20 cellular contexts compared by ENCODE assay signal in the genomic region with DNA sequence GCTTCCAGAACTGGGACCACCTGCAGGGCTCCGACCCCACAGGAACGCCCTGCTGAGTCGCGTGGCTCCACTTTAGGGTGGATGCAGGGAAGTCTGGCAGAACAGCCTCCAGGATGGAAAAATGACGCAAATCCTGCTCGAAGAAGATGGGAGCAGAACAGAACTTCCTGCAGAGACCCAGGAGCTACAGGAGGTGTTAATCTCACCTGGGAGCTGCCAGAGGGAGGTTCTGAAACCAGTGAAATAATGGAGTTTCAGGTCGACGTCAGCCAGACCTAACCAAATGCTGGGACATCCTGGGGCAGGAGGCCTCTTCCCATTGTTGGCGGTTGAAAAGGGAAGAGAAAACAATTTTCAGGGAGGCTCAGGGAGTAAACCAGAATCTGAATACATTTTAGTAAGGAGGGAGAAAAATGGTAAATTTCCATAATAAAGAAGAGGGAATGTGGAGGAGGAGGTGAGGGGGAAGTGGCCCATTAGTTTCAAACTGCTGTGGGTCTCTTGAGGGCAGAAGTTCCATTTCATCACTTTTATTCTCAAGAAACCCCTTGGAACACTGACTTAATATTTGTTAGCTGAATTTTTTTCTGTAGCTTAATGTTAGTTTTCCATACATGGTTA.
DNase-seq lines count a peak whose midpoint lies in the region; TF ChIP-seq lines count a peak whose summit lies in the region.
"Had no signal": no experiment of that assay in that cellular context is flagged by ENCODE, and none has a peak within 500 bp of the region (broad histone marks: within the 10 kb centered on the region; RNA-seq: fewer than 3 reads in every experiment).

No MANE protein-coding gene starts in this region.

- peak overlapping the region; percentile 26 for H3K4me3 Mint-ChIP-seq in neural progenitor cell

- H3K4me1 Mint-ChIP-seq in neural progenitor cell: peaks cover 24% of the 10 kb centered on the region
- H3K4me1 Mint-ChIP-seq: CD4-positive, alpha-beta memory T cell had no signal

- no peak for TF ChIP-seq POLR2A in adrenal gland (IDR thresholded peaks at IDR 0.05)

- 48 to 56% (median 51%) methylated on average over 9 of the region's 9 CpGs for WGBS in adrenal gland, 4 donors

- intact Hi-C loops in adrenal gland (cut with DNase I): no loop called here

- no peaks in the 10 kb centered on the region for H3K79me2 ChIP-seq in neural progenitor cell (ENCODE audit: low read depth)

- peak overlapping the region; percentile 13 for H3K4me2 ChIP-seq in neural progenitor cell

- no peak overlapping the region for H3K27ac ChIP-seq in neural progenitor cell
- H3K27ac ChIP-seq in adrenal gland: no peak overlapping the region

- no peak overlapping the region for H3K4me3 ChIP-seq in NT2/D1 (ENCODE audit: insufficient read length, low read depth)
- no peak overlapping the region for H3K4me3 ChIP-seq in neural progenitor cell
- H3K4me3 ChIP-seq in adrenal gland: no peak overlapping the region
- H3K4me3 ChIP-seq: BLaER1 treated with 17β-estradiol and CSF1 and Interleukin-3, amounts not matched to agents 10 nM and 100 nM had no signal

- H3K36me3 Mint-ChIP-seq in neural progenitor cell: peaks cover 2% of the 10 kb centered on the region
- H3K36me3 Mint-ChIP-seq: CD4-positive, alpha-beta memory T cell had no signal

- H3K27me3 Mint-ChIP-seq in neural progenitor cell (ENCODE audit: insufficient read depth, low read depth): peaks cover 9% of the 10 kb centered on the region

- no peaks in the 10 kb centered on the region for H3K27me3 ChIP-seq in NT2/D1 (ENCODE audit: insufficient read depth, insufficient read length)
- H3K27me3 ChIP-seq in neural progenitor cell: no peaks in the 10 kb centered on the region
- no peaks in the 10 kb centered on the region for H3K27me3 ChIP-seq in adrenal gland
- H3K27me3 ChIP-seq: BLaER1 treated with 17β-estradiol and CSF1 and Interleukin-3, amounts not matched to agents 10 nM and 100 nM had no signal

- peaks cover 2% of the 10 kb centered on the region for H3K9me3 Mint-ChIP-seq in neural progenitor cell

- no peaks in the 10 kb centered on the region for H4K20me1 ChIP-seq in neural progenitor cell (ENCODE audit: low read depth)
- H4K20me1 ChIP-seq: BLaER1 treated with 17β-estradiol and CSF1 and Interleukin-3, amounts not matched to agents 10 nM and 100 nM had no signal

- H3F3A ChIP-seq in neural progenitor cell (ENCODE audit: low read depth): peaks cover 9% of the 10 kb centered on the region

- H3K36me3 ChIP-seq in ES-I3 (ENCODE audit: insufficient read depth, low read length): no peaks in the 10 kb centered on the region
- H3K36me3 ChIP-seq in NT2/D1 (ENCODE audit: insufficient read depth, insufficient read length, low read length): no peaks in the 10 kb centered on the region
- no peaks in the 10 kb centered on the region for H3K36me3 ChIP-seq in neural progenitor cell
- no peaks in the 10 kb centered on the region for H3K36me3 ChIP-seq in adrenal gland (replicated peaks in 1 of 2)
- H3K36me3 ChIP-seq: BLaER1 treated with 17β-estradiol and CSF1 and Interleukin-3, amounts not matched to agents 10 nM and 100 nM had no signal

- H3K9ac ChIP-seq in ES-I3 (ENCODE audit: low read depth, low read length) (peak overlapping the region; percentile 7; the same call in 1 of the 2 replicates), NT2/D1 (ENCODE audit: insufficient read length, low read depth) (no peak overlapping the region), neural progenitor cell (no peak overlapping the region)
- H3K9ac ChIP-seq: BLaER1 treated with 17β-estradiol and CSF1 and Interleukin-3, amounts not matched to agents 10 nM and 100 nM had no signal

- peak overlapping the region; percentile 26 for H2AFZ ChIP-seq in neural progenitor cell (replicated peaks)

- no peak overlapping the region for H3K27ac Mint-ChIP-seq in neural progenitor cell
- H3K27ac Mint-ChIP-seq: CD4-positive, alpha-beta memory T cell had no signal

- H3K4me1 ChIP-seq in ES-I3 (ENCODE audit: insufficient read depth, low read length): peaks cover 34% of the 10 kb centered on the region
- no peaks in the 10 kb centered on the region for H3K4me1 ChIP-seq in NT2/D1 (ENCODE audit: insufficient read depth, insufficient read length)
- H3K4me1 ChIP-seq in neural progenitor cell: peaks cover 23% of the 10 kb centered on the region
- H3K4me1 ChIP-seq in adrenal gland (replicated peaks in 1 of 2): no peaks in the 10 kb centered on the region
- H3K4me1 ChIP-seq: Caco-2 had no signal

- H3K9me3 ChIP-seq in ES-I3 (ENCODE audit: control insufficient read depth, insufficient read depth, low read length) (no peaks in the 10 kb centered on the region), NT2/D1 (ENCODE audit: insufficient read depth, low read length) (no peaks in the 10 kb centered on the region; the same call in 1 of the 2 replicates), neural progenitor cell (ENCODE audit: low read depth) (no peaks in the 10 kb centered on the region), adrenal gland (replicated peaks in 1 of 3) (no peaks in the 10 kb centered on the region)
- H3K9me3 ChIP-seq: Caco-2 had no signal

- no peak for TF ChIP-seq CTCF in neural progenitor cell (IDR thresholded peaks at IDR 0.05)
- TF ChIP-seq CTCF in adrenal gland (IDR thresholded peaks at IDR 0.05): no peak

- peak; percentile 59 for DNase-seq in NT2/D1 (ENCODE audit: low read depth, low spot score)
- peak; percentile 62 for DNase-seq in iPS DF 4.7 (ENCODE audit: extremely low read depth, low spot score)
- DNase-seq in neural progenitor cell (ENCODE audit: low spot score): no peak
- DNase-seq in adrenal gland: no peak
- DNase-seq in activated naive CD4-positive, alpha-beta T cell treated with anti-CD3 and anti-CD28 coated beads, Interleukin-2, amount 50 U/mL, for 16 hours: no peak
- no peak for DNase-seq in RKO (ENCODE audit: low spot score)
- DNase-seq: 8988T; Caco-2; CD4-positive, alpha-beta memory T cell; DMS 273 treated with DMSO at 0.1 percent for 48 hours; DMS79 treated with DMSO at 0.1 percent for 48 hours; HCEC 1CT; Karpas-422; MV-4-11; NCI-H1105 treated with DMSO at 0.1 percent for 48 hours; NCI-H2029 treated with DMSO at 0.1 percent for 48 hours; NCI-H524 treated with DMSO at 0.1 percent for 48 hours; Right ventricle myocardium superior had no signal

Comparison
In these comparisons a context has a peak if more than half of its experiments do, and no peak if none do; other contexts are left out.
1. DNase-seq: peak in NT2/D1 (single experiment) and iPS DF 4.7 (single experiment); none in neural progenitor cell (single experiment), adrenal gland (0 of 7), activated naive CD4-positive, alpha-beta T cell treated with anti-CD3 and anti-CD28 coated beads, Interleukin-2, amount 50 U/mL, for 16 hours (single experiment) and RKO (single experiment).